ENCODE assay signal across 1 cellular context in the genomic region with DNA sequence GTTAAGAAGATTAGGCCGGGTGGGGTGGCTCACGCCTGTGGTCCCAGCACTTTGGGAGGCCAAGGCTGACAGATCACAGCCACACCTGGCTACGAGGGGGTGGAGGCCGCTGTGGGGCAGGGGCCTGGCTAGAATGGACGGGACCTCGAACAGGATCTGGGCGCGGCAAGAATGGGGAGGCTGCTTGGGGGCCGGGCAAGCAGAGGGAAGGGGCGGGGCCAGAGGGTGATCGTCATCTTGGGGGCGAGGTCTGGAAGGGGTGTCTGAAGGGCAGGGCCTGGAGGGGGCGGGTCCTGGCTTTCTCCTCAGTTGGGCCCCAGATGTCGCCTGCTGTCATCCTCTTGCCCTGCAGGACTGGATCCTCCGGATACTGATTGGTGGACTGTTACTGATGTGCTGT.
TF ChIP-seq lines count a peak whose summit lies in the region.

No MANE protein-coding gene starts in this region.

TF ChIP-seq in GM23338, 12 proteins besides CTCF, POLR2A, EP300 and RAD21 (continued from another document):
- TF ChIP-seq, protein P1, sequence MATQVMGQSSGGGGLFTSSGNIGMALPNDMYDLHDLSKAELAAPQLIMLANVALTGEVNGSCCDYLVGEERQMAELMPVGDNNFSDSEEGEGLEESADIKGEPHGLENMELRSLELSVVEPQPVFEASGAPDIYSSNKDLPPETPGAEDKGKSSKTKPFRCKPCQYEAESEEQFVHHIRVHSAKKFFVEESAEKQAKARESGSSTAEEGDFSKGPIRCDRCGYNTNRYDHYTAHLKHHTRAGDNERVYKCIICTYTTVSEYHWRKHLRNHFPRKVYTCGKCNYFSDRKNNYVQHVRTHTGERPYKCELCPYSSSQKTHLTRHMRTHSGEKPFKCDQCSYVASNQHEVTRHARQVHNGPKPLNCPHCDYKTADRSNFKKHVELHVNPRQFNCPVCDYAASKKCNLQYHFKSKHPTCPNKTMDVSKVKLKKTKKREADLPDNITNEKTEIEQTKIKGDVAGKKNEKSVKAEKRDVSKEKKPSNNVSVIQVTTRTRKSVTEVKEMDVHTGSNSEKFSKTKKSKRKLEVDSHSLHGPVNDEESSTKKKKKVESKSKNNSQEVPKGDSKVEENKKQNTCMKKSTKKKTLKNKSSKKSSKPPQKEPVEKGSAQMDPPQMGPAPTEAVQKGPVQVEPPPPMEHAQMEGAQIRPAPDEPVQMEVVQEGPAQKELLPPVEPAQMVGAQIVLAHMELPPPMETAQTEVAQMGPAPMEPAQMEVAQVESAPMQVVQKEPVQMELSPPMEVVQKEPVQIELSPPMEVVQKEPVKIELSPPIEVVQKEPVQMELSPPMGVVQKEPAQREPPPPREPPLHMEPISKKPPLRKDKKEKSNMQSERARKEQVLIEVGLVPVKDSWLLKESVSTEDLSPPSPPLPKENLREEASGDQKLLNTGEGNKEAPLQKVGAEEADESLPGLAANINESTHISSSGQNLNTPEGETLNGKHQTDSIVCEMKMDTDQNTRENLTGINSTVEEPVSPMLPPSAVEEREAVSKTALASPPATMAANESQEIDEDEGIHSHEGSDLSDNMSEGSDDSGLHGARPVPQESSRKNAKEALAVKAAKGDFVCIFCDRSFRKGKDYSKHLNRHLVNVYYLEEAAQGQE (IDR thresholded peaks at IDR 0.05; ENCODE audit: unreplicated experiment): no peak
- TF ChIP-seq CREB1 (CRISPR knock-in tag; IDR thresholded peaks at IDR 0.05; ENCODE audit: low read depth) (no peak), JUNB (IDR thresholded peaks at IDR 0.05; ENCODE audit: unreplicated experiment) (no peak), ZNF331 (CRISPR knock-in tag; IDR thresholded peaks at IDR 0.05; ENCODE audit: low read depth) (no peak), ZNF114 (CRISPR knock-in tag; IDR thresholded peaks at IDR 0.05) (no peak), EZH2phosphoT487 (IDR thresholded peaks at IDR 0.05; ENCODE audit: unreplicated experiment) (no peak)
- TF ChIP-seq, protein P2, sequence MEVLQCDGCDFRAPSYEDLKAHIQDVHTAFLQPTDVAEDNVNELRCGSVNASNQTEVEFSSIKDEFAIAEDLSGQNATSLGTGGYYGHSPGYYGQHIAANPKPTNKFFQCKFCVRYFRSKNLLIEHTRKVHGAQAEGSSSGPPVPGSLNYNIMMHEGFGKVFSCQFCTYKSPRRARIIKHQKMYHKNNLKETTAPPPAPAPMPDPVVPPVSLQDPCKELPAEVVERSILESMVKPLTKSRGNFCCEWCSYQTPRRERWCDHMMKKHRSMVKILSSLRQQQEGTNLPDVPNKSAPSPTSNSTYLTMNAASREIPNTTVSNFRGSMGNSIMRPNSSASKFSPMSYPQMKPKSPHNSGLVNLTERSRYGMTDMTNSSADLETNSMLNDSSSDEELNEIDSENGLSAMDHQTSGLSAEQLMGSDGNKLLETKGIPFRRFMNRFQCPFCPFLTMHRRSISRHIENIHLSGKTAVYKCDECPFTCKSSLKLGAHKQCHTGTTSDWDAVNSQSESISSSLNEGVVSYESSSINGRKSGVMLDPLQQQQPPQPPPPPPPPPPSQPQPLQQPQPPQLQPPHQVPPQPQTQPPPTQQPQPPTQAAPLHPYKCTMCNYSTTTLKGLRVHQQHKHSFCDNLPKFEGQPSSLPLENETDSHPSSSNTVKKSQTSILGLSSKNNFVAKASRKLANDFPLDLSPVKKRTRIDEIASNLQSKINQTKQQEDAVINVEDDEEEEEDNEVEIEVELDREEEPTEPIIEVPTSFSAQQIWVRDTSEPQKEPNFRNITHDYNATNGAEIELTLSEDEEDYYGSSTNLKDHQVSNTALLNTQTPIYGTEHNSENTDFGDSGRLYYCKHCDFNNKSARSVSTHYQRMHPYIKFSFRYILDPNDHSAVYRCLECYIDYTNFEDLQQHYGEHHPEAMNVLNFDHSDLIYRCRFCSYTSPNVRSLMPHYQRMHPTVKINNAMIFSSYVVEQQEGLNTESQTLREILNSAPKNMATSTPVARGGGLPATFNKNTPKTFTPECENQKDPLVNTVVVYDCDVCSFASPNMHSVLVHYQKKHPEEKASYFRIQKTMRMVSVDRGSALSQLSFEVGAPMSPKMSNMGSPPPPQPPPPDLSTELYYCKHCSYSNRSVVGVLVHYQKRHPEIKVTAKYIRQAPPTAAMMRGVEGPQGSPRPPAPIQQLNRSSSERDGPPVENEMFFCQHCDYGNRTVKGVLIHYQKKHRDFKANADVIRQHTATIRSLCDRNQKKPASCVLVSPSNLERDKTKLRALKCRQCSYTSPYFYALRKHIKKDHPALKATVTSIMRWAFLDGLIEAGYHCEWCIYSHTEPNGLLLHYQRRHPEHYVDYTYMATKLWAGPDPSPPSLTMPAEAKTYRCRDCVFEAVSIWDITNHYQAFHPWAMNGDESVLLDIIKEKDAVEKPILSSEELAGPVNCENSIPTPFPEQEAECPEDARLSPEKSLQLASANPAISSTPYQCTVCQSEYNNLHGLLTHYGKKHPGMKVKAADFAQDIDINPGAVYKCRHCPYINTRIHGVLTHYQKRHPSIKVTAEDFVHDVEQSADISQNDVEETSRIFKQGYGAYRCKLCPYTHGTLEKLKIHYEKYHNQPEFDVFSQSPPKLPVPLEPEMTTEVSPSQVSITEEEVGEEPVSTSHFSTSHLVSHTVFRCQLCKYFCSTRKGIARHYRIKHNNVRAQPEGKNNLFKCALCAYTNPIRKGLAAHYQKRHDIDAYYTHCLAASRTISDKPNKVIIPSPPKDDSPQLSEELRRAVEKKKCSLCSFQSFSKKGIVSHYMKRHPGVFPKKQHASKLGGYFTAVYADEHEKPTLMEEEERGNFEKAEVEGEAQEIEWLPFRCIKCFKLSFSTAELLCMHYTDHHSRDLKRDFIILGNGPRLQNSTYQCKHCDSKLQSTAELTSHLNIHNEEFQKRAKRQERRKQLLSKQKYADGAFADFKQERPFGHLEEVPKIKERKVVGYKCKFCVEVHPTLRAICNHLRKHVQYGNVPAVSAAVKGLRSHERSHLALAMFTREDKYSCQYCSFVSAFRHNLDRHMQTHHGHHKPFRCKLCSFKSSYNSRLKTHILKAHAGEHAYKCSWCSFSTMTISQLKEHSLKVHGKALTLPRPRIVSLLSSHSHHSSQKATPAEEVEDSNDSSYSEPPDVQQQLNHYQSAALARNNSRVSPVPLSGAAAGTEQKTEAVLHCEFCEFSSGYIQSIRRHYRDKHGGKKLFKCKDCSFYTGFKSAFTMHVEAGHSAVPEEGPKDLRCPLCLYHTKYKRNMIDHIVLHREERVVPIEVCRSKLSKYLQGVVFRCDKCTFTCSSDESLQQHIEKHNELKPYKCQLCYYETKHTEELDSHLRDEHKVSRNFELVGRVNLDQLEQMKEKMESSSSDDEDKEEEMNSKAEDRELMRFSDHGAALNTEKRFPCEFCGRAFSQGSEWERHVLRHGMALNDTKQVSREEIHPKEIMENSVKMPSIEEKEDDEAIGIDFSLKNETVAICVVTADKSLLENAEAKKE (CRISPR knock-in tag; IDR thresholded peaks at IDR 0.05): no peak
TF ChIP-seq in GM23338: peak in this region for 0.
